13 cellular contexts compared by ENCODE assay signal in genomic region chr2:66466435-66466834, GRCh38. TPM values are rescaled to one million over a fixed set of nuclear protein-coding genes. Genes with fewer than 3 reads are reported as not detected.
"Had no signal": no experiment of that assay in that cellular context is flagged by ENCODE, and none has a peak within 500 bp of the region (broad histone marks: within the 10 kb centered on the region; RNA-seq: fewer than 3 reads in every experiment).

No MANE protein-coding gene starts in this region.

- H3K4me3 ChIP-seq: esophagus squamous epithelium, skin epidermis, stomach had no signal

- ATAC-seq: activated CD8-positive, alpha-beta T cell treated with anti-CD3 and anti-CD28 coated beads for 36 hours; activated T-cell treated with anti-CD3 and anti-CD28 coated beads, Interleukin-2, amount 50 U/mL, for 72 hours; foreskin keratinocyte; left cardiac atrium had no signal

- DNase-seq: activated CD4-positive, alpha-beta T cell treated with anti-CD3 and anti-CD28 coated beads for 4 hours; activated CD8-positive, alpha-beta memory T cell treated with anti-CD3 and anti-CD28 coated beads, Interleukin-2, amount 50 U/mL, for 4 hours; activated CD8-positive, alpha-beta T cell treated with anti-CD3 and anti-CD28 coated beads for 36 hours; activated T-cell treated with anti-CD3 and anti-CD28 coated beads, Interleukin-2, amount 50 U/mL, for 72 hours; aorta; esophagus squamous epithelium; foreskin keratinocyte; left cardiac atrium; stimulated activated CD4-positive, alpha-beta T cell treated with anti-CD3 and anti-CD28 coated beads, Interleukin-4, amount 100 ng/mL, for 4 hours; stomach; T-helper 1 cell had no signal

- FAIRE-seq: colon had no signal

- H3K4me1 ChIP-seq: foreskin keratinocyte had no signal

- H3K9me3 ChIP-seq: esophagus squamous epithelium, stomach had no signal

- H3K27me3 ChIP-seq: esophagus squamous epithelium, foreskin keratinocyte, stomach had no signal

- H3K27ac ChIP-seq: foreskin keratinocyte had no signal

RNA-seq across cellular contexts. Expression of gene MEIS1, which starts 31.5 kb away (rescaled TPM):
- total RNA-seq: activated CD8-positive, alpha-beta T cell treated with anti-CD3 and anti-CD28 coated beads for 36 hours had no signal
